In the genomic region with DNA sequence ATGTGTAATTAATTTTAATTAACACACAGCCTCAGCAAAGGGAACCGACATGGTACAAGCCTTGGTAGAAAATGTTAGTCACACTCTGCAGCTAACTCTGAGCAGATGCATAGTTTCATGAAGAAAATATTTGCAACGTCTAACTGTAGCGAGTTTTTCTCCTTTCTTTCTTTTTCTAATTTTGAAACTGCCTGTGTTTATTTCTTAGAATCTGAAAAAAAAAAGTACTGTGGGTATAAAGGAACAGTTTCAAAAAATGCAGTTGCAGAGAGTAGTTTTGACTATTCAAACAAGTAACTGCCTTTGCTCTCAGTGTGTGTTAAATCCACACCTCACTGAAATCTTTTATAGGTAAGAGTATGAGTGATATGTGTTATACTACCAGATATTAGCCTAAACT, we compare ENCODE assay signal across 11 cellular contexts.
DNase-seq lines count a peak whose midpoint lies in the region; ATAC-seq, FAIRE-seq and TF ChIP-seq lines count a peak whose summit lies in the region.
"Had no signal": no experiment of that assay in that cellular context is flagged by ENCODE, and none has a peak within 500 bp of the region (broad histone marks: within the 10 kb centered on the region; RNA-seq: fewer than 3 reads in every experiment).

No MANE protein-coding gene starts in this region.

- H3K4me1 ChIP-seq in small intestine (ENCODE audit: control insufficient read depth in 2 of 2, insufficient read depth in 1 of 2, low read depth in 1 of 2, low read length in 1 of 2), result no peaks in the 10 kb centered on the region

- no peak for DNase-seq in activated CD8-positive, alpha-beta T cell treated with anti-CD3 and anti-CD28 coated beads for 36 hours
- DNase-seq in activated CD8-positive, alpha-beta T cell treated with anti-CD3 and anti-CD28 coated beads, Interleukin-2, amount 10 ng/mL, durations not matched to agents 7 days and 5 days, result no peak
- DNase-seq in fibroblast of peridontal ligament (ENCODE audit: extremely low read depth) (peak; percentile 75), HTR-8/SVneo (ENCODE audit: insufficient read length, low spot score) (no peak), small intestine (no peak)
- no peak for DNase-seq in stimulated activated naive CD8-positive, alpha-beta T cell treated with anti-CD3 and anti-CD28 coated beads, Interleukin-15, Interleukin-2, amounts not matched to agents 100 U/mL and 50 U/mL, for 24 hours
- DNase-seq: dorsolateral prefrontal cortex; stimulated activated CD4-positive, alpha-beta T cell treated with anti-CD3 and anti-CD28 coated beads, Interleukin-12 subunit alpha, Interleukin-12 subunit beta, amount 100 ng/mL, for 4 hours; T-helper 17 cell had no signal

- ATAC-seq in activated CD8-positive, alpha-beta T cell treated with anti-CD3 and anti-CD28 coated beads for 36 hours, result peak; percentile 78
- ATAC-seq in activated CD8-positive, alpha-beta T cell treated with anti-CD3 and anti-CD28 coated beads, Interleukin-2, amount 10 ng/mL, durations not matched to agents 7 days and 5 days, result no peak
- ATAC-seq in stimulated activated naive CD8-positive, alpha-beta T cell treated with anti-CD3 and anti-CD28 coated beads, Interleukin-15, Interleukin-2, amounts not matched to agents 100 U/mL and 50 U/mL, for 24 hours, result peak; percentile 61
- no peak for ATAC-seq in HG02571 (IDR thresholded peaks at IDR 0.05; ENCODE audit: unreplicated experiment)
- ATAC-seq: T-helper 17 cell had no signal

- H3K9me3 Mint-ChIP-seq in activated CD8-positive, alpha-beta T cell treated with anti-CD3 and anti-CD28 coated beads for 36 hours, result no peaks in the 10 kb centered on the region
- no peaks in the 10 kb centered on the region for H3K9me3 Mint-ChIP-seq in activated CD8-positive, alpha-beta T cell treated with anti-CD3 and anti-CD28 coated beads, Interleukin-2, amount 10 ng/mL, durations not matched to agents 7 days and 5 days (ENCODE audit: insufficient read depth)
- no peaks in the 10 kb centered on the region for H3K9me3 Mint-ChIP-seq in T-helper 1 cell treated with Interleukin-12 subunit alpha and Interleukin-12 subunit beta and Interleukin-4 antibody, amounts not matched to agents 30 μg/mL and 1 μg/mL, for 36 hours

- no peaks in the 10 kb centered on the region for H3K27me3 Mint-ChIP-seq in activated CD8-positive, alpha-beta T cell treated with anti-CD3 and anti-CD28 coated beads for 36 hours
- H3K27me3 Mint-ChIP-seq in activated CD8-positive, alpha-beta T cell treated with anti-CD3 and anti-CD28 coated beads, Interleukin-2, amount 10 ng/mL, durations not matched to agents 7 days and 5 days (ENCODE audit: low read depth), result no peaks in the 10 kb centered on the region
- H3K27me3 Mint-ChIP-seq in T-helper 1 cell treated with Interleukin-12 subunit alpha and Interleukin-12 subunit beta and Interleukin-4 antibody, amounts not matched to agents 30 μg/mL and 1 μg/mL, for 36 hours (ENCODE audit: low read depth), result no peaks in the 10 kb centered on the region
- H3K27me3 Mint-ChIP-seq: T-helper 17 cell had no signal

- no peak overlapping the region for H3K27ac ChIP-seq in small intestine (ENCODE audit: low read depth in 1 of 2, low read length in 1 of 2)

- H3K4me1 Mint-ChIP-seq in activated CD8-positive, alpha-beta T cell treated with anti-CD3 and anti-CD28 coated beads for 36 hours (ENCODE audit: low read depth), result peaks cover 43% of the 10 kb centered on the region
- peaks cover 17% of the 10 kb centered on the region for H3K4me1 Mint-ChIP-seq in activated CD8-positive, alpha-beta T cell treated with anti-CD3 and anti-CD28 coated beads, Interleukin-2, amount 10 ng/mL, durations not matched to agents 7 days and 5 days (ENCODE audit: low read depth)
- peaks cover 34% of the 10 kb centered on the region for H3K4me1 Mint-ChIP-seq in T-helper 1 cell treated with Interleukin-12 subunit alpha and Interleukin-12 subunit beta and Interleukin-4 antibody, amounts not matched to agents 30 μg/mL and 1 μg/mL, for 36 hours (ENCODE audit: low read depth)

- H3K36me3 ChIP-seq in small intestine (ENCODE audit: control insufficient read depth in 2 of 2, insufficient read depth in 2 of 2, low read length in 2 of 2), result no peaks in the 10 kb centered on the region

- no peaks in the 10 kb centered on the region for H3K36me3 Mint-ChIP-seq in activated CD8-positive, alpha-beta T cell treated with anti-CD3 and anti-CD28 coated beads for 36 hours (ENCODE audit: low read depth)
- no peaks in the 10 kb centered on the region for H3K36me3 Mint-ChIP-seq in activated CD8-positive, alpha-beta T cell treated with anti-CD3 and anti-CD28 coated beads, Interleukin-2, amount 10 ng/mL, durations not matched to agents 7 days and 5 days (ENCODE audit: low read depth)
- H3K36me3 Mint-ChIP-seq in T-helper 1 cell treated with Interleukin-12 subunit alpha and Interleukin-12 subunit beta and Interleukin-4 antibody, amounts not matched to agents 30 μg/mL and 1 μg/mL, for 36 hours (ENCODE audit: low read depth), result peaks cover 1% of the 10 kb centered on the region

- CTCF ChIA-PET in activated CD8-positive, alpha-beta T cell treated with anti-CD3 and anti-CD28 coated beads for 36 hours (lab: Charles Lee), result interaction anchor here (1.2 to 1.6 kb wide), 3 partner anchors 69 to 268 kb away, joined by 3 to 5 read pairs (median 3); no protein-coding TSS in a partner anchor
- CTCF ChIA-PET in activated CD8-positive, alpha-beta T cell treated with anti-CD3 and anti-CD28 coated beads, Interleukin-2, amount 10 ng/mL, durations not matched to agents 7 days and 5 days (lab: Charles Lee), result no interaction called here

- H3K27ac Mint-ChIP-seq in activated CD8-positive, alpha-beta T cell treated with anti-CD3 and anti-CD28 coated beads for 36 hours, result peak overlapping the region; percentile 81
- H3K27ac Mint-ChIP-seq in activated CD8-positive, alpha-beta T cell treated with anti-CD3 and anti-CD28 coated beads, Interleukin-2, amount 10 ng/mL, durations not matched to agents 7 days and 5 days, result no peak overlapping the region
- H3K27ac Mint-ChIP-seq in T-helper 1 cell treated with Interleukin-12 subunit alpha and Interleukin-12 subunit beta and Interleukin-4 antibody, amounts not matched to agents 30 μg/mL and 1 μg/mL, for 36 hours, result peak overlapping the region; percentile 84
- H3K27ac Mint-ChIP-seq: T-helper 17 cell had no signal

- WGBS in small intestine, 3 donors, result 45 to 76% (median 62%) methylated on average over 3 of the region's 3 CpGs

- no peaks in the 10 kb centered on the region for H3K27me3 ChIP-seq in small intestine (ENCODE audit: control insufficient read depth in 2 of 2, insufficient read depth in 2 of 2, low read length in 2 of 2)
- H3K27me3 ChIP-seq: dorsolateral prefrontal cortex had no signal

- H3K9me3 ChIP-seq in small intestine (ENCODE audit: control insufficient read depth, low read depth), result no peaks in the 10 kb centered on the region

- POLR2A ChIA-PET in activated CD8-positive, alpha-beta T cell treated with anti-CD3 and anti-CD28 coated beads for 36 hours (lab: Charles Lee), result interaction anchor here (0.6 to 1.0 kb wide), 2 partner anchors 88 to 119 kb away, joined by 3 to 4 read pairs; no protein-coding TSS in a partner anchor
- POLR2A ChIA-PET in activated CD8-positive, alpha-beta T cell treated with anti-CD3 and anti-CD28 coated beads, Interleukin-2, amount 10 ng/mL, durations not matched to agents 7 days and 5 days (lab: Charles Lee), result interaction anchor here (0.6 to 0.9 kb wide), 2 partner anchors 86 to 183 kb away, joined by 3 to 4 read pairs; no protein-coding TSS in a partner anchor

- no peak overlapping the region for H3K4me3 ChIP-seq in small intestine (ENCODE audit: low read depth in 1 of 2, low read length in 2 of 2)

- FAIRE-seq in HTR-8/SVneo (lab: Jason Lieb, UNC), result no peak
- FAIRE-seq in small intestine (lab: Jason Lieb, UNC), result no peak

- intact Hi-C loops in activated CD8-positive, alpha-beta T cell treated with anti-CD3 and anti-CD28 coated beads for 36 hours (cut with micrococcal nuclease), result loop anchor here (10.0 kb wide), 1 partner anchor 124 kb away; no protein-coding TSS in a partner anchor

- no peak overlapping the region for H3K4me3 Mint-ChIP-seq in activated CD8-positive, alpha-beta T cell treated with anti-CD3 and anti-CD28 coated beads for 36 hours
- no peak overlapping the region for H3K4me3 Mint-ChIP-seq in activated CD8-positive, alpha-beta T cell treated with anti-CD3 and anti-CD28 coated beads, Interleukin-2, amount 10 ng/mL, durations not matched to agents 7 days and 5 days
- H3K4me3 Mint-ChIP-seq in T-helper 1 cell treated with Interleukin-12 subunit alpha and Interleukin-12 subunit beta and Interleukin-4 antibody, amounts not matched to agents 30 μg/mL and 1 μg/mL, for 36 hours, result peak overlapping the region; percentile 54
- H3K4me3 Mint-ChIP-seq: T-helper 17 cell had no signal

- TF ChIP-seq CTCF in activated CD8-positive, alpha-beta T cell treated with anti-CD3 and anti-CD28 coated beads for 36 hours (IDR thresholded peaks at IDR 0.05), result no peak

Comparison
In these comparisons a context has a peak if more than half of its experiments do, and no peak if none do; other contexts are left out.
1. ATAC-seq: peak in activated CD8-positive, alpha-beta T cell treated with anti-CD3 and anti-CD28 coated beads for 36 hours (single experiment) and stimulated activated naive CD8-positive, alpha-beta T cell treated with anti-CD3 and anti-CD28 coated beads, Interleukin-15, Interleukin-2, amounts not matched to agents 100 U/mL and 50 U/mL, for 24 hours (single experiment); none in activated CD8-positive, alpha-beta T cell treated with anti-CD3 and anti-CD28 coated beads, Interleukin-2, amount 10 ng/mL, durations not matched to agents 7 days and 5 days (single experiment) and HG02571 (single experiment).